Comparison of ENCODE assay signal across 28 cellular contexts in the genomic region with DNA sequence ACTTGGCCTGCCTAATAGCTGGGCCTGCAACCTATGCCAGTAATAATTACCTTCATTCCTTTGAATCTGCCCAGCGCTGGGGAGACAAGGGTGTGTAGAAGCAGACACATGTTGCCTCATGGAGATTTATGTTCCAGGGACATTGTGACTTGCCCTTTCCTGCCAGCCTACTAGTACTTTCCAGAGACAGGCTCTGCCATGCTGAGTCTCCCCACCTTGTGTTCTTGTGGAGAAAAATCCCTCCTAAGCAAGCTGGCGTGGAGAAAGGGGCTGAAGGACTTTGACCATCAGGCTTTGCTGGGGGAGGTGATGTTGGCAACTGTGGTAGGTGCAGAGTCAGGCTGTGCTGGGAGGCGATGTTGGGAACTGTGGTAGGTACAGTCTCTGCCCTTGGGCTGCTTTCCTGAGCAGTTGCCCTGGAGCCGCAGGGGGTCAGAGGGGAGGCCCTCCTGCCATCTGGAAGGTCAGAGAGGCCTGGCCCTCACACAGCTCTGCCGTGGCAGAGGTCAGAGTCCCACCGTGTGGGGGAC. TPM values are rescaled to one million over a fixed set of nuclear protein-coding genes. Genes with fewer than 3 reads are reported as not detected.
DNase-seq lines count a peak whose midpoint lies in the region; ATAC-seq and TF ChIP-seq lines count a peak whose summit lies in the region.
"Had no signal": no experiment of that assay in that cellular context is flagged by ENCODE, and none has a peak within 500 bp of the region (broad histone marks: within the 10 kb centered on the region; RNA-seq: fewer than 3 reads in every experiment).

No MANE protein-coding gene starts in this region.

- no peak overlapping the region for H3K4ac ChIP-seq in neuronal stem cell (ENCODE audit: low read length)

- no peak for ATAC-seq in stimulated activated naive CD8-positive, alpha-beta T cell treated with anti-CD3 and anti-CD28 coated beads, Interleukin-15, amount 100 ng/mL, for 72 hours
- ATAC-seq in stimulated activated naive CD8-positive, alpha-beta T cell treated with anti-CD3 and anti-CD28 coated beads, Interleukin-15, Interleukin-2, amounts not matched to agents 100 U/mL and 50 U/mL, for 24 hours: no peak
- ATAC-seq in GM19397 (IDR thresholded peaks at IDR 0.05; ENCODE audit: unreplicated experiment): no peak
- ATAC-seq: left lung, psoas muscle, upper lobe of right lung had no signal

- H3K4me1 Mint-ChIP-seq in stimulated activated naive CD8-positive, alpha-beta T cell treated with anti-CD3 and anti-CD28 coated beads, Interleukin-15, amount 100 ng/mL, for 72 hours: peaks cover 86% of the 10 kb centered on the region
- peaks cover 49% of the 10 kb centered on the region for H3K4me1 Mint-ChIP-seq in glutamatergic neuron (ENCODE audit: low read depth, unreplicated experiment)

- H2AFZ ChIP-seq in neuronal stem cell (ENCODE audit: low read length): no peak overlapping the region

- H3K27me3 Mint-ChIP-seq in stimulated activated naive CD8-positive, alpha-beta T cell treated with anti-CD3 and anti-CD28 coated beads, Interleukin-15, amount 100 ng/mL, for 72 hours: no peaks in the 10 kb centered on the region
- peaks cover 14% of the 10 kb centered on the region for H3K27me3 Mint-ChIP-seq in glutamatergic neuron (ENCODE audit: unreplicated experiment)
- H3K27me3 Mint-ChIP-seq: activated naive CD8-positive, alpha-beta T cell treated with anti-CD3 and anti-CD28 coated beads for 36 hours; CD4-positive, CD25-positive, alpha-beta regulatory T cell had no signal

- no peak overlapping the region for H2BK12ac ChIP-seq in neuronal stem cell (ENCODE audit: low read length)

- H4K91ac ChIP-seq in neuronal stem cell (ENCODE audit: low read depth, low read length, poor library complexity): no peak overlapping the region

- H3K9ac ChIP-seq in neuronal stem cell (ENCODE audit: low read depth, low read length, poor library complexity): no peak overlapping the region

- no CpG with 5 or more reads among the region's 6 CpGs for WGBS in neuronal stem cell (ENCODE audit: extremely low coverage in 2 of 2, insufficient read length in 2 of 2, insufficient replicate concordance in 1 of 2), 2 donors

- H3K9me3 ChIP-seq in neuronal stem cell (replicated peaks in 1 of 2; ENCODE audit: control insufficient read depth in 2 of 2, insufficient read depth in 1 of 2, low read depth in 1 of 2, low read length in 2 of 2): no peaks in the 10 kb centered on the region
- H3K9me3 ChIP-seq: left lung, neutrophil, psoas muscle, upper lobe of right lung had no signal

- no peak overlapping the region for H3K23ac ChIP-seq in neuronal stem cell (ENCODE audit: low read depth, low read length, poor library complexity)

- H2AK5ac ChIP-seq in neuronal stem cell (ENCODE audit: low read depth, low read length): no peak overlapping the region

- H3K36me3 ChIP-seq in neuronal stem cell (replicated peaks in 1 of 2; ENCODE audit: control insufficient read depth in 2 of 2, insufficient read depth in 2 of 2, low read length in 2 of 2): no peaks in the 10 kb centered on the region
- H3K36me3 ChIP-seq: left lung, neutrophil, upper lobe of right lung had no signal

- peaks cover 0 to 2% (median 0%) of the 10 kb centered on the region in 3 experiments for H3K27me3 ChIP-seq in neuronal stem cell (ENCODE audit: control insufficient read depth in 3 of 3, insufficient read depth in 3 of 3, low read depth in 1 of 3, low read length in 3 of 3)
- H3K27me3 ChIP-seq: left lung, upper lobe of right lung had no signal

- H3K14ac ChIP-seq in neuronal stem cell (ENCODE audit: low read length): no peak overlapping the region

- H3K4me1 ChIP-seq in neuronal stem cell (ENCODE audit: control insufficient read depth in 2 of 2, insufficient read depth in 1 of 2, low read depth in 1 of 2, low read length in 2 of 2): peaks cover 11 to 13% of the 10 kb centered on the region in 2 donors

- no peaks in the 10 kb centered on the region for H3K36me3 Mint-ChIP-seq in glutamatergic neuron (ENCODE audit: unreplicated experiment)
- H3K36me3 Mint-ChIP-seq: CD4-positive, CD25-positive, alpha-beta regulatory T cell had no signal

- no peaks in the 10 kb centered on the region for H3K9me3 Mint-ChIP-seq in stimulated activated naive CD8-positive, alpha-beta T cell treated with anti-CD3 and anti-CD28 coated beads, Interleukin-15, amount 100 ng/mL, for 72 hours
- H3K9me3 Mint-ChIP-seq in glutamatergic neuron (ENCODE audit: unreplicated experiment): peaks cover 9% of the 10 kb centered on the region
- H3K9me3 Mint-ChIP-seq: activated naive CD8-positive, alpha-beta T cell treated with anti-CD3 and anti-CD28 coated beads for 36 hours; CD4-positive, CD25-positive, alpha-beta regulatory T cell; T-helper 2 cell treated with Interferon-gamma antibody and Interleukin-4, amounts not matched to agents 5 μg/mL and 100 μg/mL, for 36 hours had no signal

- peak overlapping the region; percentile 33 for H3K18ac ChIP-seq in neuronal stem cell (ENCODE audit: low read length)

- no peak overlapping the region for H3K27ac ChIP-seq in neuronal stem cell (replicated peaks; ENCODE audit: low read length)
- H3K27ac ChIP-seq: epithelial cell of prostate, left lung, neutrophil, psoas muscle, upper lobe of right lung had no signal

- no peak overlapping the region for H3K4me3 ChIP-seq in neuronal stem cell (ENCODE audit: low read length in 2 of 2)
- H3K4me3 ChIP-seq: left lung, psoas muscle, upper lobe of right lung had no signal

- H3K27ac Mint-ChIP-seq in stimulated activated naive CD8-positive, alpha-beta T cell treated with anti-CD3 and anti-CD28 coated beads, Interleukin-15, amount 100 ng/mL, for 72 hours: no peak overlapping the region
- no peak overlapping the region for H3K27ac Mint-ChIP-seq in glutamatergic neuron (ENCODE audit: unreplicated experiment)
- H3K27ac Mint-ChIP-seq: activated naive CD8-positive, alpha-beta T cell treated with anti-CD3 and anti-CD28 coated beads for 36 hours; T-helper 2 cell treated with Interferon-gamma antibody and Interleukin-4, amounts not matched to agents 5 μg/mL and 100 μg/mL, for 36 hours had no signal

- H3K4me3 Mint-ChIP-seq in stimulated activated naive CD8-positive, alpha-beta T cell treated with anti-CD3 and anti-CD28 coated beads, Interleukin-15, amount 100 ng/mL, for 72 hours: peak overlapping the region; percentile 18 to 68
- H3K4me3 Mint-ChIP-seq in glutamatergic neuron (ENCODE audit: unreplicated experiment): peak overlapping the region; percentile 25
- H3K4me3 Mint-ChIP-seq: activated naive CD8-positive, alpha-beta T cell treated with anti-CD3 and anti-CD28 coated beads for 36 hours; T-helper 2 cell treated with Interferon-gamma antibody and Interleukin-4, amounts not matched to agents 5 μg/mL and 100 μg/mL, for 36 hours had no signal

- no peak overlapping the region for H2BK120ac ChIP-seq in neuronal stem cell (ENCODE audit: low read depth, low read length)

- peaks cover 7% of the 10 kb centered on the region for H3K79me1 ChIP-seq in neuronal stem cell (ENCODE audit: low read depth, low read length)

- no peak for TF ChIP-seq CTCF in glutamatergic neuron (IDR thresholded peaks at IDR 0.05; ENCODE audit: partially characterized antibody, unreplicated experiment)

- no peak overlapping the region for H2BK5ac ChIP-seq in neuronal stem cell (ENCODE audit: low read length)

- H4K8ac ChIP-seq in neuronal stem cell (ENCODE audit: low read depth, low read length): no peak overlapping the region

- DNase-seq in stimulated activated naive CD8-positive, alpha-beta T cell treated with anti-CD3 and anti-CD28 coated beads, Interleukin-15, amount 100 ng/mL, for 72 hours: no peak
- DNase-seq in stimulated activated naive CD8-positive, alpha-beta T cell treated with anti-CD3 and anti-CD28 coated beads, Interleukin-15, Interleukin-2, amounts not matched to agents 100 U/mL and 50 U/mL, for 24 hours: no peak
- DNase-seq in glutamatergic neuron (no peak), neuronal stem cell (ENCODE audit: low spot score) (no peak), T-helper 2 cell (no peak), NCI-H524 treated with DMSO at 0.1 percent for 48 hours (lab: John Stamatoyannopoulos, UW) (no peak)
- no peak for DNase-seq in activated CD8-positive, alpha-beta memory T cell treated with anti-CD3 and anti-CD28 coated beads, Interleukin-2, amount 50 U/mL, for 48 hours
- DNase-seq: activated CD4-positive, alpha-beta T cell treated with anti-CD3 and anti-CD28 coated beads for 1 hour; activated gamma-delta T cell; activated naive CD8-positive, alpha-beta T cell treated with anti-CD3 and anti-CD28 coated beads for 36 hours; AML-193; aorta; CD4-positive, CD25-positive, alpha-beta regulatory T cell; effector CD8-positive, alpha-beta T cell; KBM-7; left lung; NCI-H1417 treated with DMSO at 0.1 percent for 48 hours; NCI-H2081; NCI-H69; psoas muscle; Right ventricle myocardium superior; stimulated activated CD4-positive, alpha-beta T cell treated with anti-CD3 and anti-CD28 coated beads, Interleukin-4, amount 100 ng/mL, for 4 hours; substantia nigra; upper lobe of right lung had no signal

- no peak overlapping the region for H3K4me2 ChIP-seq in neuronal stem cell (ENCODE audit: insufficient read depth, low read length, poor library complexity, severe bottlenecking)

- H2BK15ac ChIP-seq in neuronal stem cell (ENCODE audit: low read length): no peak overlapping the region

RNA-seq across cellular contexts. Expression of gene KSR1, which starts 4.0 kb away (rescaled TPM):
- 203 TPM for total RNA-seq in glutamatergic neuron (ENCODE audit: unreplicated experiment)
- 19.3 TPM for polyA plus RNA-seq in neuronal stem cell (2013, experiment 1 of 2)
- 19.3 TPM for polyA plus RNA-seq in neuronal stem cell (2013, experiment 2 of 2)
